ENCODE assay signal across 10 cellular contexts in the genomic region with DNA sequence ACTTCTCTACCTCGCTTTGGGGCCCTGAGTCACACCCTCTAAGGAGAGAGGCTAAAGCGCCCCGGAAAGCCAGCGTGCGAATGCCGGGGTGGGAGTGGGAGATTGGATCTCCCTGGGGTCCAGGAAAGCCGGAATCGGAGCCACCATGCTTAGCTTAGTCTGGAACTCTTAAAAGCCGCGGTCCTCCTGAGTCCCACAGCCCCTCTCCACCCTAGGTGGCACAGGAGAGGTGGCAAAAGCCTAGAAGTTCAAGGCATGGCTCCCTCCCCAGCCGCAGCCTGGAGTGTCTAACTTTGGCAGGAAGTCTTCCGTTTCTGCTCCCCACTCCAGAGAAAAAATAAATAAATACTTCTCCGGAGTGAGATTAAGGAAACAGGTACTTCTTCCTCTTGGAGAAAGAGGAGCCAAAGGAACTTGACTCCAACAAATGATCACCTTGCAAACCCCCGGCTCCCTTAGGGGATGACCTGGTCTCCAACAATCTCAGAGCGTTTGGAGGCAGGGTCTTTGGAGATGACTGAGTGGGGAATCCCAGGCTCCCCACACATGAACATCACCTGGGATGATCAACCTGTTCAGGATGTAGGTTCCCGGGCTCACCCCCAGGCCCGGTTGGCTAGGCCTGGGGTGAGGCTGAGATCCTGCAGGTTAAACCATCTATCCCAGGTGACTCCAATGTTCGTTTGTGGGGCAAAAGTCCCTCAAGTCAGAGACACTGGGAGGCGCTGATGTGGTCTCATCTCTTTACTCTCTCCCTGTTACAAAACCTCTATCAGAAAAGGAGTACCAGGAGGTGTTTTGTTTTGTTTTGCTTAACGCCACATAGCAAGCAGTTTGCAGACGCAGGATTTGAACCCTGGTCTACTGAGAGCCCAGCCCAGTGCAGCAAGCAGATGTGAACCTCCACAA. TPM values are rescaled to one million over a fixed set of nuclear protein-coding genes. Genes with fewer than 3 reads are reported as not detected.
A peak's percentile ranks its signal among the peaks of the same experiment; 100 is the strongest.
DNase-seq lines count a peak whose midpoint lies in the region; ATAC-seq and TF ChIP-seq lines count a peak whose summit lies in the region.
"Had no signal": no experiment of that assay in that cellular context is flagged by ENCODE, and none has a peak within 500 bp of the region (broad histone marks: within the 10 kb centered on the region; RNA-seq: fewer than 3 reads in every experiment).

No MANE protein-coding gene starts in this region.

- H3K27ac ChIP-seq in layer of hippocampus (ENCODE audit: low read depth, low read length), result peak overlapping the region; percentile 44
- H3K27ac ChIP-seq in suprapubic skin, result no peak overlapping the region

- H3K36me3 ChIP-seq in suprapubic skin, result no peaks in the 10 kb centered on the region

- no peaks in the 10 kb centered on the region for H3K27me3 Mint-ChIP-seq in activated CD8-positive, alpha-beta memory T cell treated with anti-CD3 and anti-CD28 coated beads, Interleukin-2, amount 10 ng/mL, durations not matched to agents 7 days and 5 days
- H3K27me3 Mint-ChIP-seq in activated B cell treated with CpG ODN at 0.5 μM for 24 hours, result no peaks in the 10 kb centered on the region

- TF ChIP-seq CTCF in activated B cell treated with CpG ODN at 0.5 μM for 24 hours (IDR thresholded peaks at IDR 0.05) (no peak), suprapubic skin (IDR thresholded peaks at IDR 0.05) (no peak)

- H3K36me3 Mint-ChIP-seq in activated CD8-positive, alpha-beta memory T cell treated with anti-CD3 and anti-CD28 coated beads, Interleukin-2, amount 10 ng/mL, durations not matched to agents 7 days and 5 days, result peaks cover 53% of the 10 kb centered on the region
- peaks cover 74% of the 10 kb centered on the region for H3K36me3 Mint-ChIP-seq in activated B cell treated with CpG ODN at 0.5 μM for 24 hours (ENCODE audit: low read depth)

- CTCF ChIA-PET in activated CD8-positive, alpha-beta memory T cell treated with anti-CD3 and anti-CD28 coated beads, Interleukin-2, amount 10 ng/mL, durations not matched to agents 7 days and 5 days (lab: Charles Lee), result interaction anchor here (1.0 to 4.9 kb wide), 7 partner anchors 10 to 211 kb away, joined by 4 to 52 read pairs (median 11); a partner anchor contains a TSS
- CTCF ChIA-PET in activated B cell treated with CpG ODN at 0.5 μM for 24 hours (lab: Charles Lee), result interaction anchor here (0.5 to 5.7 kb wide), 9 partner anchors 10 to 143 kb away, joined by 3 to 76 read pairs (median 3); a partner anchor contains a TSS

- ATAC-seq in activated CD8-positive, alpha-beta memory T cell treated with anti-CD3 and anti-CD28 coated beads, Interleukin-2, amount 10 ng/mL, durations not matched to agents 7 days and 5 days, result no peak
- ATAC-seq in activated B cell treated with CpG ODN at 0.5 μM for 24 hours (ENCODE audit: low read depth), result no peak
- ATAC-seq in HG02884 (IDR thresholded peaks at IDR 0.05; ENCODE audit: unreplicated experiment), result no peak

- peak overlapping the region; percentile 90 for H3K4me3 Mint-ChIP-seq in activated CD8-positive, alpha-beta memory T cell treated with anti-CD3 and anti-CD28 coated beads, Interleukin-2, amount 10 ng/mL, durations not matched to agents 7 days and 5 days
- peak overlapping the region; percentile 100 for H3K4me3 Mint-ChIP-seq in activated B cell treated with CpG ODN at 0.5 μM for 24 hours

- peak overlapping the region; percentile 92 for H3K27ac Mint-ChIP-seq in activated CD8-positive, alpha-beta memory T cell treated with anti-CD3 and anti-CD28 coated beads, Interleukin-2, amount 10 ng/mL, durations not matched to agents 7 days and 5 days
- peak overlapping the region; percentile 90 for H3K27ac Mint-ChIP-seq in activated B cell treated with CpG ODN at 0.5 μM for 24 hours

- TF ChIP-seq EP300 in suprapubic skin (IDR thresholded peaks at IDR 0.05), result no peak

- no peak for DNase-seq in activated CD8-positive, alpha-beta memory T cell treated with anti-CD3 and anti-CD28 coated beads, Interleukin-2, amount 10 ng/mL, durations not matched to agents 7 days and 5 days
- no peak for DNase-seq in activated CD8-positive, alpha-beta memory T cell treated with anti-CD3 and anti-CD28 coated beads for 24 hours
- DNase-seq in activated B cell treated with CpG ODN at 0.5 μM for 24 hours (no peak), suprapubic skin (ENCODE audit: low spot score in 2 of 2) (no peak), T1000 (lab: John Stamatoyannopoulos, UW) (no peak)
- no peak for DNase-seq in stimulated activated CD4-positive, alpha-beta T cell treated with anti-CD3 and anti-CD28 coated beads, Interleukin-2, amount 100 ng/mL, for 48 hours
- DNase-seq: NCI-H2029, T-helper 9 cell had no signal

- H3K27me3 ChIP-seq in layer of hippocampus (ENCODE audit: control insufficient read depth, insufficient read depth, low read length) (peaks cover 2% of the 10 kb centered on the region), suprapubic skin (peaks cover 11% of the 10 kb centered on the region)

- 61% methylated on average over 14 of the region's 21 CpGs for WGBS in suprapubic skin

- TF ChIP-seq POLR2A in suprapubic skin (IDR thresholded peaks at IDR 0.05), result no peak

- no peaks in the 10 kb centered on the region for H3K9me3 ChIP-seq in suprapubic skin

- H3K9me3 Mint-ChIP-seq in activated CD8-positive, alpha-beta memory T cell treated with anti-CD3 and anti-CD28 coated beads, Interleukin-2, amount 10 ng/mL, durations not matched to agents 7 days and 5 days (ENCODE audit: low read depth), result no peaks in the 10 kb centered on the region
- no peaks in the 10 kb centered on the region for H3K9me3 Mint-ChIP-seq in activated B cell treated with CpG ODN at 0.5 μM for 24 hours

- H3K4me1 ChIP-seq in suprapubic skin, result peaks cover 12% of the 10 kb centered on the region

- H3K4me1 Mint-ChIP-seq in activated CD8-positive, alpha-beta memory T cell treated with anti-CD3 and anti-CD28 coated beads, Interleukin-2, amount 10 ng/mL, durations not matched to agents 7 days and 5 days, result peaks cover 68% of the 10 kb centered on the region
- peaks cover 71% of the 10 kb centered on the region for H3K4me1 Mint-ChIP-seq in activated B cell treated with CpG ODN at 0.5 μM for 24 hours

- POLR2A ChIA-PET in activated B cell treated with CpG ODN at 0.5 μM for 24 hours (lab: Charles Lee), result interaction anchor here (0.5 to 6.3 kb wide), 23 partner anchors 10 to 1789 kb away, joined by 3 to 318 read pairs (median 14); a partner anchor contains a TSS

- peak overlapping the region; percentile 47 for H3K4me3 ChIP-seq in suprapubic skin

- intact Hi-C loops in activated B cell treated with CpG ODN at 0.5 μM for 24 hours (cut with micrococcal nuclease), result loop anchor here (10.0 kb wide), 3 partner anchors 495 to 795 kb away; a partner anchor contains a TSS

RNA-seq across cellular contexts. Expression of a gene that starts 2.9 kb away (rescaled TPM):
- total RNA-seq in activated CD8-positive, alpha-beta memory T cell treated with anti-CD3 and anti-CD28 coated beads, Interleukin-2, amount 10 ng/mL, durations not matched to agents 7 days and 5 days, result 100 to 1,000 TPM in 1 of 2 experiments, 10 to 100 TPM in 1; 68.7 to 103 TPM
- total RNA-seq in activated B cell treated with CpG ODN at 0.5 μM for 24 hours (332 and 401 TPM in 2 replicates), suprapubic skin (10 to 100 TPM in 2 of 4 donors, 1 to 10 TPM in 2; 9.7 to 35.2 (median 18.5) TPM)
